Comparison of ENCODE assay signal across 24 cellular contexts in genomic region chr2:7552825-7553550, GRCh38.
DNase-seq lines count a peak whose midpoint lies in the region; ATAC-seq and TF ChIP-seq lines count a peak whose summit lies in the region.
"Had no signal": no experiment of that assay in that cellular context is flagged by ENCODE, and none has a peak within 500 bp of the region (broad histone marks: within the 10 kb centered on the region; RNA-seq: fewer than 3 reads in every experiment).

No MANE protein-coding gene starts in this region.

- H3K4me1 ChIP-seq in GM23338 (ENCODE audit: insufficient read depth) = peaks cover 11% of the 10 kb centered on the region; the same call in 1 of the 2 replicates
- H3K4me1 ChIP-seq: esophagus squamous epithelium, gastroesophageal sphincter had no signal

- 0 out of 2 replicates have a peak overlapping the region, but pooled peaks have one; percentile 47 for H2AFZ ChIP-seq in GM23338
- H2AFZ ChIP-seq: PC-9 had no signal

- H3K36me3 ChIP-seq in GM23338 (ENCODE audit: insufficient read depth) = no peaks in the 10 kb centered on the region
- H3K36me3 ChIP-seq: esophagus squamous epithelium, gastroesophageal sphincter had no signal

- no peak for DNase-seq in activated T-cell treated with anti-CD3 and anti-CD28 coated beads, Interleukin-2, amount 50 U/mL, for 4 hours
- DNase-seq in activated T-cell treated with anti-CD3 and anti-CD28 coated beads for 4 hours (no peak), GM23338 (ENCODE audit: low spot score) (no peak), nephron progenitor cell (no peak), NCI-H1105 (lab: John Stamatoyannopoulos, UW) (no peak), coronary artery (ENCODE audit: low spot score) (no peak)
- no peak for DNase-seq in activated T-helper 2 cell treated with anti-CD3 and anti-CD28 coated beads, Interferon-gamma antibody, Interleukin-2, Interleukin-4, amounts not matched to agents 10 μg/mL and 5 μg/mL and 100 μg/mL, durations not matched to agents 14 hours and 24 hours and 36 hours (ENCODE audit: low spot score)
- DNase-seq: ACHN; activated gamma-delta T cell; C1 segment of cervical spinal cord; DMS153; effector memory CD4-positive, alpha-beta T cell; esophagus squamous epithelium; mammary epithelial cell; NCI-H187 treated with DMSO at 0.1 percent for 48 hours; NCI-H2227 treated with DMSO at 0.1 percent for 48 hours; NCI-H774; PC-9; SIG-M5 had no signal

- H3K79me2 ChIP-seq in GM23338 (replicated peaks; ENCODE audit: insufficient read depth) = no peaks in the 10 kb centered on the region

- peak; percentile 72 to 74 for ATAC-seq in activated T-cell treated with anti-CD3 and anti-CD28 coated beads, Interleukin-2, amount 50 U/mL, for 4 hours
- no peak for ATAC-seq in GM23338
- no peak for ATAC-seq in GM21528 (IDR thresholded peaks at IDR 0.05; ENCODE audit: low FRiP score, unreplicated experiment)
- ATAC-seq: gastroesophageal sphincter; HCT116; sciatic nerve; stimulated activated memory B cell treated with anti-CD40 and anti-IgM and Interleukin-4, amounts not matched to agents 10 μg/mL and 1 μg/mL and 100 μg/mL, for 72 hours had no signal

- no peaks in the 10 kb centered on the region for H3K36me3 Mint-ChIP-seq in activated T-cell treated with anti-CD3 and anti-CD28 coated beads, Interleukin-2, amount 50 U/mL, for 4 hours (ENCODE audit: insufficient read depth)
- H3K36me3 Mint-ChIP-seq in GM23338 (ENCODE audit: low read depth) (no peaks in the 10 kb centered on the region), nephron progenitor cell (ENCODE audit: low read depth) (no peaks in the 10 kb centered on the region)
- peaks cover 30% of the 10 kb centered on the region for H3K36me3 Mint-ChIP-seq in activated T-helper 2 cell treated with anti-CD3 and anti-CD28 coated beads, Interferon-gamma antibody, Interleukin-2, Interleukin-4, amounts not matched to agents 10 μg/mL and 5 μg/mL and 100 μg/mL, durations not matched to agents 14 hours and 24 hours and 36 hours (ENCODE audit: low read depth)
- H3K36me3 Mint-ChIP-seq: stimulated activated memory B cell treated with anti-CD40 and anti-IgM and Interleukin-4, amounts not matched to agents 10 μg/mL and 1 μg/mL and 100 μg/mL, for 72 hours had no signal

- H3K4me1 Mint-ChIP-seq in activated T-cell treated with anti-CD3 and anti-CD28 coated beads, Interleukin-2, amount 50 U/mL, for 4 hours (ENCODE audit: low read depth) = peaks cover 13% of the 10 kb centered on the region
- H3K4me1 Mint-ChIP-seq in GM23338 (peaks cover 2% of the 10 kb centered on the region; the same call in 1 of the 3 replicates), nephron progenitor cell (peaks cover 13% of the 10 kb centered on the region)
- H3K4me1 Mint-ChIP-seq in activated T-helper 2 cell treated with anti-CD3 and anti-CD28 coated beads, Interferon-gamma antibody, Interleukin-2, Interleukin-4, amounts not matched to agents 10 μg/mL and 5 μg/mL and 100 μg/mL, durations not matched to agents 14 hours and 24 hours and 36 hours (ENCODE audit: low read depth) = peaks cover 51% of the 10 kb centered on the region
- H3K4me1 Mint-ChIP-seq: stimulated activated memory B cell treated with anti-CD40 and anti-IgM and Interleukin-4, amounts not matched to agents 10 μg/mL and 1 μg/mL and 100 μg/mL, for 72 hours had no signal

- H3F3A ChIP-seq in GM23338 (replicated peaks; ENCODE audit: low read depth) = no peaks in the 10 kb centered on the region

- peak overlapping the region; percentile 45 for H3K4me3 Mint-ChIP-seq in activated T-cell treated with anti-CD3 and anti-CD28 coated beads, Interleukin-2, amount 50 U/mL, for 4 hours
- no peak overlapping the region for H3K4me3 Mint-ChIP-seq in GM23338
- peak overlapping the region; percentile 76 for H3K4me3 Mint-ChIP-seq in activated T-helper 2 cell treated with anti-CD3 and anti-CD28 coated beads, Interferon-gamma antibody, Interleukin-2, Interleukin-4, amounts not matched to agents 10 μg/mL and 5 μg/mL and 100 μg/mL, durations not matched to agents 14 hours and 24 hours and 36 hours (ENCODE audit: low read depth)
- no peak overlapping the region for H3K4me3 Mint-ChIP-seq in nephron progenitor cell
- H3K4me3 Mint-ChIP-seq: stimulated activated memory B cell treated with anti-CD40 and anti-IgM and Interleukin-4, amounts not matched to agents 10 μg/mL and 1 μg/mL and 100 μg/mL, for 72 hours had no signal

- H3K27me3 Mint-ChIP-seq in activated T-cell treated with anti-CD3 and anti-CD28 coated beads, Interleukin-2, amount 50 U/mL, for 4 hours (ENCODE audit: low read depth) = no peaks in the 10 kb centered on the region
- H3K27me3 Mint-ChIP-seq in GM23338 (ENCODE audit: insufficient read depth, low read depth, poor library complexity) (peaks cover 3% of the 10 kb centered on the region), nephron progenitor cell (ENCODE audit: low read depth, poor library complexity) (no peaks in the 10 kb centered on the region)
- H3K27me3 Mint-ChIP-seq in activated T-helper 2 cell treated with anti-CD3 and anti-CD28 coated beads, Interferon-gamma antibody, Interleukin-2, Interleukin-4, amounts not matched to agents 10 μg/mL and 5 μg/mL and 100 μg/mL, durations not matched to agents 14 hours and 24 hours and 36 hours (ENCODE audit: low read depth) = no peaks in the 10 kb centered on the region

- H3K27ac Mint-ChIP-seq in GM23338 (no peak overlapping the region), nephron progenitor cell (peak overlapping the region; percentile 30)
- peak overlapping the region; percentile 90 for H3K27ac Mint-ChIP-seq in activated T-helper 2 cell treated with anti-CD3 and anti-CD28 coated beads, Interferon-gamma antibody, Interleukin-2, Interleukin-4, amounts not matched to agents 10 μg/mL and 5 μg/mL and 100 μg/mL, durations not matched to agents 14 hours and 24 hours and 36 hours
- H3K27ac Mint-ChIP-seq: stimulated activated memory B cell treated with anti-CD40 and anti-IgM and Interleukin-4, amounts not matched to agents 10 μg/mL and 1 μg/mL and 100 μg/mL, for 72 hours had no signal

- H3K4me3 ChIP-seq in GM23338 (no peak overlapping the region), coronary artery (no peak overlapping the region)
- H3K4me3 ChIP-seq: esophagus squamous epithelium, gastroesophageal sphincter, PC-9 had no signal

- no peaks in the 10 kb centered on the region for H3K9me3 Mint-ChIP-seq in activated T-cell treated with anti-CD3 and anti-CD28 coated beads, Interleukin-2, amount 50 U/mL, for 4 hours
- H3K9me3 Mint-ChIP-seq in GM23338 = no peaks in the 10 kb centered on the region
- peaks cover 18% of the 10 kb centered on the region for H3K9me3 Mint-ChIP-seq in activated T-helper 2 cell treated with anti-CD3 and anti-CD28 coated beads, Interferon-gamma antibody, Interleukin-2, Interleukin-4, amounts not matched to agents 10 μg/mL and 5 μg/mL and 100 μg/mL, durations not matched to agents 14 hours and 24 hours and 36 hours
- H3K9me3 Mint-ChIP-seq in nephron progenitor cell = no peaks in the 10 kb centered on the region
- H3K9me3 Mint-ChIP-seq: stimulated activated memory B cell treated with anti-CD40 and anti-IgM and Interleukin-4, amounts not matched to agents 10 μg/mL and 1 μg/mL and 100 μg/mL, for 72 hours had no signal

- intact Hi-C loops in activated T-helper 2 cell treated with anti-CD3 and anti-CD28 coated beads, Interferon-gamma antibody, Interleukin-2, Interleukin-4, amounts not matched to agents 10 μg/mL and 5 μg/mL and 100 μg/mL, durations not matched to agents 14 hours and 24 hours and 36 hours (cut with micrococcal nuclease) = loop anchor here (2.0 kb wide), 2 partner anchors 14 to 22 kb away; no protein-coding TSS in a partner anchor

- no peaks in the 10 kb centered on the region for H3K9me2 ChIP-seq in GM23338 (ENCODE audit: insufficient read depth)

- TF ChIP-seq CTCF in GM23338 (conservative IDR thresholded peaks at IDR 0.05; ENCODE audit: low read depth in 2 of 2) (no peak), nephron progenitor cell (IDR thresholded peaks at IDR 0.05) (no peak), coronary artery (IDR thresholded peaks at IDR 0.05) (no peak)

- H3K4me2 ChIP-seq in GM23338 = no peak overlapping the region
- H3K4me2 ChIP-seq: PC-9 had no signal

- no peak overlapping the region for H3K27ac ChIP-seq in GM23338 (ENCODE audit: low read depth)
- no peak overlapping the region for H3K27ac ChIP-seq in coronary artery
- H3K27ac ChIP-seq: esophagus squamous epithelium, gastroesophageal sphincter, PC-9 had no signal

- no peaks in the 10 kb centered on the region for H4K20me1 ChIP-seq in GM23338 (replicated peaks; ENCODE audit: insufficient read depth)

- no peaks in the 10 kb centered on the region for H3K27me3 ChIP-seq in GM23338 (ENCODE audit: insufficient read depth)

TF ChIP-seq in GM23338, 12 proteins besides CTCF, POLR2A, EP300 and RAD21:
- no peak for TF ChIP-seq ZNF331 (CRISPR knock-in tag; IDR thresholded peaks at IDR 0.05; ENCODE audit: low read depth)
- TF ChIP-seq EZH2 (IDR thresholded peaks at IDR 0.05; ENCODE audit: low read depth, unreplicated experiment) = no peak
- TF ChIP-seq POLR2AphosphoS5 (IDR thresholded peaks at IDR 0.05; ENCODE audit: low read depth) = no peak
- no peak for TF ChIP-seq NANOG (IDR thresholded peaks at IDR 0.05; ENCODE audit: borderline replicate concordance)
- TF ChIP-seq STAT1 (IDR thresholded peaks at IDR 0.05; ENCODE audit: unreplicated experiment) = no peak
TF ChIP-seq in GM23338: peak in this region for 0.

Comparison
In these comparisons a context has a peak if more than half of its experiments do, and no peak if none do; other contexts are left out.
1. ATAC-seq: peak in activated T-cell treated with anti-CD3 and anti-CD28 coated beads, Interleukin-2, amount 50 U/mL, for 4 hours (2 of 2); none in GM23338 (single experiment) and GM21528 (single experiment).
2. H3K4me3 Mint-ChIP-seq: peak in activated T-cell treated with anti-CD3 and anti-CD28 coated beads, Interleukin-2, amount 50 U/mL, for 4 hours (single experiment) and activated T-helper 2 cell treated with anti-CD3 and anti-CD28 coated beads, Interferon-gamma antibody, Interleukin-2, Interleukin-4, amounts not matched to agents 10 μg/mL and 5 μg/mL and 100 μg/mL, durations not matched to agents 14 hours and 24 hours and 36 hours (single experiment); none in GM23338 (single experiment) and nephron progenitor cell (single experiment).